8 cellular contexts compared by ENCODE assay signal in genomic region chr2:68726608-68727367, GRCh38. TPM values are rescaled to one million over a fixed set of nuclear protein-coding genes. Genes with fewer than 3 reads are reported as not detected.
DNase-seq lines count a peak whose midpoint lies in the region; ATAC-seq and TF ChIP-seq lines count a peak whose summit lies in the region.

No MANE protein-coding gene starts in this region.

- 32% methylated on average over 11 of the region's 11 CpGs for WGBS in right lobe of liver (ENCODE audit: insufficient coverage, low coverage, low lambda C conversion rate, missing lambda C conversion rate)
- 69% methylated on average over 11 of the region's 11 CpGs for WGBS in hepatocyte (ENCODE audit: low lambda C conversion rate, missing lambda C conversion rate)

- H3K9me3 ChIP-seq in right lobe of liver: no peaks in the 10 kb centered on the region
- H3K9me3 ChIP-seq in hepatocyte (ENCODE audit: low read depth): no peaks in the 10 kb centered on the region

- no peak for TF ChIP-seq POLR2A in right lobe of liver (IDR thresholded peaks at IDR 0.05)

- intact Hi-C loops in right lobe of liver (cut with DNase I): loop anchor here in 1 of 2 donors (10.0 kb wide), 1 partner anchor 188 kb away; no protein-coding TSS in a partner anchor

- H3K4me1 ChIP-seq in right lobe of liver: peaks cover 0 to 6% (median 0%) of the 10 kb centered on the region in 4 donors
- no peaks in the 10 kb centered on the region for H3K4me1 ChIP-seq in hepatocyte (ENCODE audit: insufficient read depth)

- DNase-seq in Daoy (ENCODE audit: low read depth) (peak; percentile 61), M059J (ENCODE audit: low read depth) (peak; percentile 71), right lobe of liver (no peak), hepatocyte (ENCODE audit: low spot score) (no peak), NCI-H1694 (lab: John Stamatoyannopoulos, UW) (no peak), HPDE6-E6E7 (ENCODE audit: extremely low spot score) (no peak)
- DNase-seq in activated CD8-positive, alpha-beta memory T cell treated with anti-CD3 and anti-CD28 coated beads for 4 hours (ENCODE audit: low read depth in 2 of 2): peak; percentile 65 to 76

- H2AFZ ChIP-seq in hepatocyte: no peak overlapping the region

- peak; percentile 96 for ATAC-seq in GM21723 (IDR thresholded peaks at IDR 0.05; ENCODE audit: unreplicated experiment)
- ATAC-seq in right lobe of liver: peak; percentile 30 to 86 (median 70)

- no peaks in the 10 kb centered on the region for H3K9me2 ChIP-seq in hepatocyte (replicated peaks; ENCODE audit: insufficient read depth)

- H3K79me2 ChIP-seq in hepatocyte: no peaks in the 10 kb centered on the region

- H3K27ac ChIP-seq in right lobe of liver (no peak overlapping the region), hepatocyte (no peak overlapping the region)

- no peak overlapping the region for H3K4me2 ChIP-seq in hepatocyte

- TF ChIP-seq CTCF in right lobe of liver (IDR thresholded peaks at IDR 0.05): no peak
- TF ChIP-seq CTCF in hepatocyte (IDR thresholded peaks at IDR 0.05; ENCODE audit: poor library complexity): no peak

- H3K27me3 ChIP-seq in right lobe of liver (no peaks in the 10 kb centered on the region), hepatocyte (no peaks in the 10 kb centered on the region)

- H3K36me3 ChIP-seq in right lobe of liver (no peaks in the 10 kb centered on the region), hepatocyte (replicated peaks; ENCODE audit: insufficient read depth, low read depth) (no peaks in the 10 kb centered on the region)

- H3K4me3 ChIP-seq in right lobe of liver: no peak overlapping the region
- H3K4me3 ChIP-seq in hepatocyte: no peak overlapping the region

- H4K20me1 ChIP-seq in hepatocyte (ENCODE audit: insufficient read depth, poor library complexity, severe bottlenecking): no peaks in the 10 kb centered on the region

RNA-seq across cellular contexts. Expression of gene ARHGAP25, which starts 7.8 kb away (rescaled TPM):
- 0.51 and 1.7 TPM in 2 replicates for total RNA-seq in Daoy (2014; rRNA removed; shearing (Covaris generic))
- 0.27 and 0.52 TPM in 2 replicates for total RNA-seq in M059J (2014; rRNA removed; shearing (Covaris generic))
- 1 to 10 TPM; 3.3 to 9.8 (median 5.0) TPM for total RNA-seq in right lobe of liver
- total RNA-seq in hepatocyte: 0.47 TPM in 1 of 2 replicates, not detected in the other
- 0.12 and 0.21 TPM in 2 replicates for polyA plus RNA-seq in hepatocyte

Comparison
In these comparisons a context has a peak if more than half of its experiments do, and no peak if none do; other contexts are left out.
1. DNase-seq: peak in Daoy (single experiment), M059J (single experiment) and activated CD8-positive, alpha-beta memory T cell treated with anti-CD3 and anti-CD28 coated beads for 4 hours (2 of 2); none in right lobe of liver (0 of 3), hepatocyte (single experiment), NCI-H1694 (single experiment) and HPDE6-E6E7 (single experiment).